In the genomic region with DNA sequence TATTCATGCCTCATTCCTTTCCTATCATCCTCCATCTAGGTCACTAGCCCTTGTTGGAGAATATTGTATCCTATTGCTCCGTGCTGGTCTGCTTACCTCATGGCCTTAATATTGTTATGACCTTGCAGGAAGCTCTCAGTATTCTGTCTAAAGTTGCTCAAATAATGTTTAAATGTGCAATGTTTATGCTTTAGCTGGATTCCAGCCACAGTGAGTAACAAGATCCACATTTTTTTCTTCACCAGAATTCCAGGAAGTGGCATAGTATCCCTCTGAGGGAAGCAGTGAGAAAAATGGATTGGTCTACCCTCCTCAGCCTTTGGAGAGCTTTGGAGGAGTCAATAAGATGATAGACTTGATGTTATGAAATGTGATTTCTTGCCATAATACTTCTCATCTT, we compare ENCODE assay signal across 17 cellular contexts.
"Had no signal": no experiment of that assay in that cellular context is flagged by ENCODE, and none has a peak within 500 bp of the region (broad histone marks: within the 10 kb centered on the region; RNA-seq: fewer than 3 reads in every experiment).

No MANE protein-coding gene starts in this region.

- H3K4me3 Mint-ChIP-seq: activated CD4-positive, alpha-beta T cell treated with anti-CD3 and anti-CD28 coated beads, Interleukin-2, amount 10 ng/mL, durations not matched to agents 7 days and 5 days; activated naive CD4-positive, alpha-beta T cell treated with anti-CD3 and anti-CD28 coated beads, Interleukin-2, amount 50 U/mL, for 24 hours; activated T-cell treated with anti-CD3 and anti-CD28 coated beads, Interleukin-2, amount 50 U/mL, for 4 hours; natural killer cell; stimulated activated memory B cell treated with anti-CD40 and anti-IgM and Interleukin-4, amounts not matched to agents 10 μg/mL and 1 μg/mL and 100 μg/mL, for 72 hours had no signal

- H3K9me3 ChIP-seq: pancreas, spleen, thoracic aorta, upper lobe of right lung had no signal

- H3K27ac Mint-ChIP-seq: activated CD4-positive, alpha-beta T cell treated with anti-CD3 and anti-CD28 coated beads, Interleukin-2, amount 10 ng/mL, durations not matched to agents 7 days and 5 days; activated naive CD4-positive, alpha-beta T cell treated with anti-CD3 and anti-CD28 coated beads, Interleukin-2, amount 50 U/mL, for 24 hours; natural killer cell; stimulated activated memory B cell treated with anti-CD40 and anti-IgM and Interleukin-4, amounts not matched to agents 10 μg/mL and 1 μg/mL and 100 μg/mL, for 72 hours had no signal

- H3K36me3 Mint-ChIP-seq: activated naive CD4-positive, alpha-beta T cell treated with anti-CD3 and anti-CD28 coated beads, Interleukin-2, amount 50 U/mL, for 24 hours; natural killer cell; stimulated activated memory B cell treated with anti-CD40 and anti-IgM and Interleukin-4, amounts not matched to agents 10 μg/mL and 1 μg/mL and 100 μg/mL, for 72 hours had no signal

- H3K4me1 Mint-ChIP-seq: activated CD4-positive, alpha-beta T cell treated with anti-CD3 and anti-CD28 coated beads, Interleukin-2, amount 10 ng/mL, durations not matched to agents 7 days and 5 days; activated naive CD4-positive, alpha-beta T cell treated with anti-CD3 and anti-CD28 coated beads, Interleukin-2, amount 50 U/mL, for 24 hours; natural killer cell; stimulated activated memory B cell treated with anti-CD40 and anti-IgM and Interleukin-4, amounts not matched to agents 10 μg/mL and 1 μg/mL and 100 μg/mL, for 72 hours had no signal

- H3K36me3 ChIP-seq: cardiac muscle cell, pancreas, spleen, thoracic aorta, upper lobe of right lung had no signal

- H3K27me3 ChIP-seq: cardiac muscle cell, spleen, upper lobe of right lung had no signal

- H3K4me3 ChIP-seq: cardiac muscle cell, pancreas, spleen, thoracic aorta, upper lobe of right lung had no signal

- H3K9me3 Mint-ChIP-seq: activated naive CD4-positive, alpha-beta T cell treated with anti-CD3 and anti-CD28 coated beads, Interleukin-2, amount 50 U/mL, for 24 hours; activated T-cell treated with anti-CD3 and anti-CD28 coated beads, Interleukin-2, amount 50 U/mL, for 4 hours; stimulated activated memory B cell treated with anti-CD40 and anti-IgM and Interleukin-4, amounts not matched to agents 10 μg/mL and 1 μg/mL and 100 μg/mL, for 72 hours had no signal

- H3K27ac ChIP-seq: cardiac muscle cell, pancreas, spleen, thoracic aorta, upper lobe of right lung had no signal

- DNase-seq: activated CD4-positive, alpha-beta T cell treated with anti-CD3 and anti-CD28 coated beads, Interleukin-2, amount 10 ng/mL, durations not matched to agents 7 days and 5 days; activated CD8-positive, alpha-beta memory T cell treated with anti-CD3 and anti-CD28 coated beads, Interleukin-2, amount 50 U/mL, for 4 hours; activated effector memory CD4-positive, alpha-beta T cell treated with anti-CD3 and anti-CD28 coated beads, Interleukin-2, amount 50 U/mL, for 16 hours; activated T-cell treated with anti-CD3 and anti-CD28 coated beads, Interleukin-2, amount 50 U/mL, for 4 hours; dermis blood vessel endothelial cell; effector memory CD4-positive, alpha-beta T cell; natural killer cell; pancreas; spleen; stimulated activated CD4-positive, alpha-beta T cell treated with anti-CD3 and anti-CD28 coated beads, Interleukin-4, amount 100 ng/mL, for 4 hours; T1000; upper lobe of right lung had no signal

- H3K4me1 ChIP-seq: pancreas, spleen, upper lobe of right lung had no signal

- H3K27me3 Mint-ChIP-seq: activated CD4-positive, alpha-beta T cell treated with anti-CD3 and anti-CD28 coated beads, Interleukin-2, amount 10 ng/mL, durations not matched to agents 7 days and 5 days; activated naive CD4-positive, alpha-beta T cell treated with anti-CD3 and anti-CD28 coated beads, Interleukin-2, amount 50 U/mL, for 24 hours; stimulated activated memory B cell treated with anti-CD40 and anti-IgM and Interleukin-4, amounts not matched to agents 10 μg/mL and 1 μg/mL and 100 μg/mL, for 72 hours had no signal

- ATAC-seq: activated T-cell treated with anti-CD3 and anti-CD28 coated beads, Interleukin-2, amount 50 U/mL, for 4 hours; natural killer cell; pancreas; sciatic nerve; stimulated activated memory B cell treated with anti-CD40 and anti-IgM and Interleukin-4, amounts not matched to agents 10 μg/mL and 1 μg/mL and 100 μg/mL, for 72 hours; upper lobe of right lung had no signal
